1 cellular context compared by ENCODE assay signal in the genomic region with DNA sequence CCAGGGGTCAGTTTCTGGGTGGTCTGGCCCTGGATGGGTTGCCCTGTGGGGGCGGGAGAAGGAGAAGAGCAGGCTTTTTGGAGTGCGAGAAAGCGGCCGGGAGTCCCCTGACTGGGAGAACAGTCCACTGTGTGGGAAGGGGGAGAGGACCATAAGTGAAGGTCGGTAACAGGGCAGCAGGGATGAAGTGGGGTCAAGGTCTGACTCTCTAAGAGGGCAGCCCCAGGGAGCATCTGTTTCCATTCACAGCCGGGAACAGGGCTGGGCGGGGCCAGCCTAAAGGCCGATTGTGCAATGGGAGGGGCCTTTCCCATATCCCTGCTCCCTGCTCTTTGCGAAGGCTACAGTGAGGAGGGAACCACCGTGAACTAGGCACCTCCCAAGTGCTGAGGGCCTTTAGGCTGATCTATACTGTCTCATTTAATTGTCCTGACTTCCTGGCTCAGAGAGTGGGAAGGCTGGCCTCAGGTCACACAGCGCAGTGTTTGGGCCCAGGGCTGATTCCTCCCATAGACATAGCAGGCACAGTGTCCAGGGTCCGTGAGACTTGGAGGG.
A peak's percentile ranks its signal among the peaks of the same experiment; 100 is the strongest.
TF ChIP-seq lines count a peak whose summit lies in the region.

No MANE protein-coding gene starts in this region.

TF ChIP-seq in liver, 16 proteins besides CTCF, POLR2A, EP300 and RAD21 (continued from another document):
- TF ChIP-seq REST (IDR thresholded peaks at IDR 0.05) (no peak), HNF4A (conservative IDR thresholded peaks at IDR 0.05) (peak in 1 of 2 donors; percentile 13), SP1 (IDR thresholded peaks at IDR 0.05) (peak; percentile 61)
TF ChIP-seq in liver: peak in this region for 4.
